31 cellular contexts compared by ENCODE assay signal in genomic region chr4:87382931-87383330, GRCh38. TPM values are rescaled to one million over a fixed set of nuclear protein-coding genes. Genes with fewer than 3 reads are reported as not detected.
DNase-seq lines count a peak whose midpoint lies in the region; ATAC-seq and TF ChIP-seq lines count a peak whose summit lies in the region.
"Had no signal": no experiment of that assay in that cellular context is flagged by ENCODE, and none has a peak within 500 bp of the region (broad histone marks: within the 10 kb centered on the region; RNA-seq: fewer than 3 reads in every experiment).

No MANE protein-coding gene starts in this region.

- no peaks in the 10 kb centered on the region for H3K4me1 ChIP-seq in ovary (ENCODE audit: insufficient read depth)
- H3K4me1 ChIP-seq: ascending aorta, colonic mucosa had no signal

- H3K9me3 Mint-ChIP-seq in natural killer cell (no peaks in the 10 kb centered on the region), type B pancreatic cell (peaks cover 17% of the 10 kb centered on the region)
- no peaks in the 10 kb centered on the region for H3K9me3 Mint-ChIP-seq in natural killer cell treated with Interleukin-12 subunit alpha and Interleukin-12 subunit beta and Interleukin-15 and Interleukin-18, amount 100 ng/mL, for 72 hours
- H3K9me3 Mint-ChIP-seq in activated naive CD8-positive, alpha-beta T cell (ENCODE audit: low read depth), result peaks cover 6% of the 10 kb centered on the region
- peaks cover 0 to 8% (median 2%) of the 10 kb centered on the region in 9 donors for H3K9me3 Mint-ChIP-seq in naive thymus-derived CD8-positive, alpha-beta T cell
- H3K9me3 Mint-ChIP-seq: activated T-helper 1 cell treated with anti-CD3 and anti-CD28 coated beads, Interleukin-12 subunit alpha, Interleukin-12 subunit beta, Interleukin-2, Interleukin-4 antibody, amounts not matched to agents 30 ng/mL and 10 ng/mL and 1 ng/mL, durations not matched to agents 14 hours and 24 hours and 36 hours had no signal

- H3K4me3 ChIP-seq in ovary, result no peak overlapping the region
- H3K4me3 ChIP-seq: ascending aorta, colonic mucosa, smooth muscle cell, testis, vagina had no signal

- WGBS in ovary, 3 donors, result 53 to 68% (median 59%) methylated on average over 3 of the region's 3 CpGs

- H3K27me3 Mint-ChIP-seq in natural killer cell (ENCODE audit: low read depth in 2 of 2), result no peaks in the 10 kb centered on the region
- no peaks in the 10 kb centered on the region for H3K27me3 Mint-ChIP-seq in natural killer cell treated with Interleukin-12 subunit alpha and Interleukin-12 subunit beta and Interleukin-15 and Interleukin-18, amount 100 ng/mL, for 72 hours
- no peaks in the 10 kb centered on the region for H3K27me3 Mint-ChIP-seq in activated naive CD8-positive, alpha-beta T cell
- H3K27me3 Mint-ChIP-seq in naive thymus-derived CD8-positive, alpha-beta T cell, result no peaks in the 10 kb centered on the region
- H3K27me3 Mint-ChIP-seq in type B pancreatic cell, result no peaks in the 10 kb centered on the region
- H3K27me3 Mint-ChIP-seq: activated CD8-positive, alpha-beta memory T cell treated with anti-CD3 and anti-CD28 coated beads, Interleukin-2, amount 10 ng/mL, durations not matched to agents 7 days and 5 days; stimulated activated naive CD8-positive, alpha-beta T cell treated with anti-CD3 and anti-CD28 coated beads, Interleukin-15, Interleukin-2, amounts not matched to agents 100 ng/mL and 50 ng/mL, for 24 hours had no signal

- H3K27ac ChIP-seq in ovary, result no peak overlapping the region
- H3K27ac ChIP-seq: colonic mucosa, KMS-11, testis, vagina had no signal

- no peak for ATAC-seq in natural killer cell
- ATAC-seq in natural killer cell treated with Interleukin-12 subunit alpha and Interleukin-12 subunit beta and Interleukin-15 and Interleukin-18, amount 100 ng/mL, for 72 hours, result no peak
- ATAC-seq in naive thymus-derived CD8-positive, alpha-beta T cell, result no peak
- ATAC-seq: activated CD8-positive, alpha-beta memory T cell treated with anti-CD3 and anti-CD28 coated beads, Interleukin-2, amount 10 ng/mL, durations not matched to agents 7 days and 5 days; activated naive CD4-positive, alpha-beta T cell treated with anti-CD3 and anti-CD28 coated beads, Interleukin-2, amount 50 U/mL, for 72 hours; PC-3; WTC11 had no signal

- DNase-seq in natural killer cell (no peak), nucleus accumbens (lab: John Stamatoyannopoulos, UW) (no peak), DMS114 treated with DMSO at 0.1 percent for 48 hours (lab: John Stamatoyannopoulos, UW; ENCODE audit: unreplicated experiment) (no peak), type B pancreatic cell (ENCODE audit: extremely low spot score, unreplicated experiment) (no peak), ovary (no peak)
- DNase-seq in natural killer cell treated with Interleukin-12 subunit alpha and Interleukin-12 subunit beta and Interleukin-15 and Interleukin-18, amount 100 ng/mL, for 72 hours (ENCODE audit: low spot score), result no peak
- DNase-seq in naive thymus-derived CD8-positive, alpha-beta T cell, result no peak
- DNase-seq: activated CD4-positive, alpha-beta T cell treated with anti-CD3 and anti-CD28 coated beads, Interleukin-2, amount 50 U/mL, for 1 hour; activated CD8-positive, alpha-beta memory T cell treated with anti-CD3 and anti-CD28 coated beads, Interleukin-2, amount 10 ng/mL, durations not matched to agents 7 days and 5 days; colonic mucosa; COR-L47; DMS53; effector CD8-positive, alpha-beta T cell; H7; mesenchymal stem cell; NCI-H1417 treated with DMSO at 0.1 percent for 48 hours; NCI-H2081; NCI-H345; NCI-H69; PC-3; T-helper 1 cell; testis had no signal

- no peak for TF ChIP-seq POLR2A in ovary (IDR thresholded peaks at IDR 0.05)

- peak overlapping the region; percentile 15 to 68 for H3K27ac Mint-ChIP-seq in natural killer cell
- no peak overlapping the region for H3K27ac Mint-ChIP-seq in natural killer cell treated with Interleukin-12 subunit alpha and Interleukin-12 subunit beta and Interleukin-15 and Interleukin-18, amount 100 ng/mL, for 72 hours
- H3K27ac Mint-ChIP-seq in activated naive CD8-positive, alpha-beta T cell, result peak overlapping the region; percentile 72
- H3K27ac Mint-ChIP-seq in naive thymus-derived CD8-positive, alpha-beta T cell, result peak overlapping the region; percentile 23 to 86 (median 64)
- no peak overlapping the region for H3K27ac Mint-ChIP-seq in type B pancreatic cell
- H3K27ac Mint-ChIP-seq: activated CD8-positive, alpha-beta memory T cell treated with anti-CD3 and anti-CD28 coated beads, Interleukin-2, amount 10 ng/mL, durations not matched to agents 7 days and 5 days; activated naive CD4-positive, alpha-beta T cell treated with anti-CD3 and anti-CD28 coated beads, Interleukin-2, amount 50 U/mL, for 72 hours; activated T-helper 1 cell treated with anti-CD3 and anti-CD28 coated beads, Interleukin-12 subunit alpha, Interleukin-12 subunit beta, Interleukin-2, Interleukin-4 antibody, amounts not matched to agents 30 ng/mL and 10 ng/mL and 1 ng/mL, durations not matched to agents 14 hours and 24 hours and 36 hours; stimulated activated naive CD8-positive, alpha-beta T cell treated with anti-CD3 and anti-CD28 coated beads, Interleukin-15, Interleukin-2, amounts not matched to agents 100 ng/mL and 50 ng/mL, for 24 hours; WTC11 had no signal

- TF ChIP-seq CTCF in natural killer cell (IDR thresholded peaks at IDR 0.05) (no peak), type B pancreatic cell (conservative IDR thresholded peaks at IDR 0.05) (no peak), ovary (IDR thresholded peaks at IDR 0.05) (no peak)

- intact Hi-C loops in natural killer cell (cut with micrococcal nuclease), result loop anchor here (10.0 kb wide), 1 partner anchor 822 kb away; no protein-coding TSS in a partner anchor
- intact Hi-C loops in ovary (cut with DNase I), result no loop called here

- TF ChIP-seq EP300 in ovary (IDR thresholded peaks at IDR 0.05), result no peak

- H3K4me3 Mint-ChIP-seq in natural killer cell (no peak overlapping the region), type B pancreatic cell (no peak overlapping the region)
- no peak overlapping the region for H3K4me3 Mint-ChIP-seq in natural killer cell treated with Interleukin-12 subunit alpha and Interleukin-12 subunit beta and Interleukin-15 and Interleukin-18, amount 100 ng/mL, for 72 hours
- no peak overlapping the region for H3K4me3 Mint-ChIP-seq in activated naive CD8-positive, alpha-beta T cell
- H3K4me3 Mint-ChIP-seq in naive thymus-derived CD8-positive, alpha-beta T cell, result no peak overlapping the region
- H3K4me3 Mint-ChIP-seq: activated CD8-positive, alpha-beta memory T cell treated with anti-CD3 and anti-CD28 coated beads, Interleukin-2, amount 10 ng/mL, durations not matched to agents 7 days and 5 days; activated T-helper 1 cell treated with anti-CD3 and anti-CD28 coated beads, Interleukin-12 subunit alpha, Interleukin-12 subunit beta, Interleukin-2, Interleukin-4 antibody, amounts not matched to agents 30 ng/mL and 10 ng/mL and 1 ng/mL, durations not matched to agents 14 hours and 24 hours and 36 hours; stimulated activated naive CD8-positive, alpha-beta T cell treated with anti-CD3 and anti-CD28 coated beads, Interleukin-15, Interleukin-2, amounts not matched to agents 100 ng/mL and 50 ng/mL, for 24 hours; WTC11 had no signal

- H3K4me1 Mint-ChIP-seq in natural killer cell, result peaks cover 44 to 48% of the 10 kb centered on the region in 2 donors
- peaks cover 25 to 39% of the 10 kb centered on the region in 2 donors for H3K4me1 Mint-ChIP-seq in natural killer cell treated with Interleukin-12 subunit alpha and Interleukin-12 subunit beta and Interleukin-15 and Interleukin-18, amount 100 ng/mL, for 72 hours (ENCODE audit: low read depth in 2 of 2)
- H3K4me1 Mint-ChIP-seq in activated naive CD8-positive, alpha-beta T cell (ENCODE audit: low read depth), result peaks cover 37% of the 10 kb centered on the region
- H3K4me1 Mint-ChIP-seq in naive thymus-derived CD8-positive, alpha-beta T cell, result peaks cover 25 to 48% (median 46%) of the 10 kb centered on the region in 4 donors
- H3K4me1 Mint-ChIP-seq in type B pancreatic cell (ENCODE audit: unreplicated experiment), result peaks cover 3% of the 10 kb centered on the region
- H3K4me1 Mint-ChIP-seq: WTC11 had no signal

- H3K36me3 ChIP-seq in ovary, result no peaks in the 10 kb centered on the region
- H3K36me3 ChIP-seq: colonic mucosa had no signal

- H3K36me3 Mint-ChIP-seq in natural killer cell (no peaks in the 10 kb centered on the region), type B pancreatic cell (peaks cover 26% of the 10 kb centered on the region)
- no peaks in the 10 kb centered on the region for H3K36me3 Mint-ChIP-seq in natural killer cell treated with Interleukin-12 subunit alpha and Interleukin-12 subunit beta and Interleukin-15 and Interleukin-18, amount 100 ng/mL, for 72 hours
- peaks cover 11% of the 10 kb centered on the region for H3K36me3 Mint-ChIP-seq in activated naive CD8-positive, alpha-beta T cell
- H3K36me3 Mint-ChIP-seq in naive thymus-derived CD8-positive, alpha-beta T cell, result peaks cover 8 to 57% (median 25%) of the 10 kb centered on the region in 3 donors

- H3K9me3 ChIP-seq in ovary, result no peaks in the 10 kb centered on the region
- H3K9me3 ChIP-seq: colonic mucosa, testis, vagina had no signal

- no peaks in the 10 kb centered on the region for H3K27me3 ChIP-seq in ovary
- H3K27me3 ChIP-seq: ascending aorta, colonic mucosa, testis, vagina had no signal

- POLR2A ChIA-PET in naive thymus-derived CD8-positive, alpha-beta T cell (lab: Charles Lee), result interaction anchor here (2.0 kb wide), 1 partner anchor 8 kb away, joined by 6 read pairs; the partner anchor contains the start of gene HSD17B11

RNA-seq across cellular contexts. Expression of gene HSD17B11, which starts 8.1 kb away (rescaled TPM):
- 10 to 100 TPM; 42.2 to 50.5 (median 49.8) TPM for total RNA-seq in natural killer cell
- total RNA-seq in natural killer cell treated with Interleukin-12 subunit alpha and Interleukin-12 subunit beta and Interleukin-15 and Interleukin-18, amount 100 ng/mL, for 72 hours, result 10 to 100 TPM; 11.2 to 18.3 TPM
- total RNA-seq in naive thymus-derived CD8-positive, alpha-beta T cell, result 10 to 100 TPM; 74.5 to 77.1 TPM
- 100 to 1,000 TPM in 1 of 3 donors, 10 to 100 TPM in 2; 68.0 to 125 (median 97.0) TPM for polyA plus RNA-seq in naive thymus-derived CD8-positive, alpha-beta T cell
- 19.2 and 23.9 TPM in 2 replicates for total RNA-seq in type B pancreatic cell (ENCODE audit: low replicate concordance)
- total RNA-seq in ovary, result 100 to 1,000 TPM in 1 of 7 donors, 10 to 100 TPM in 6; 33.0 to 106 (median 50.8) TPM
- polyA plus RNA-seq in ovary, result 100 to 1,000 TPM in 1 of 2 donors, 10 to 100 TPM in 1; 85.8 to 106 TPM

RNA-seq across cellular contexts. Expression of gene NUDT9, which starts 39.4 kb away (rescaled TPM):
- total RNA-seq in natural killer cell (1 to 10 TPM; 7.3 to 9.6 (median 9.5) TPM), type B pancreatic cell (ENCODE audit: low replicate concordance) (26.5 and 27.5 TPM in 2 replicates), ovary (10 to 100 TPM; 14.1 to 33.0 (median 27.0) TPM)
- 10 to 100 TPM; 14.6 to 18.2 TPM for total RNA-seq in natural killer cell treated with Interleukin-12 subunit alpha and Interleukin-12 subunit beta and Interleukin-15 and Interleukin-18, amount 100 ng/mL, for 72 hours
- total RNA-seq in naive thymus-derived CD8-positive, alpha-beta T cell, result 10 to 100 TPM; 18.1 to 18.8 TPM
- polyA plus RNA-seq in naive thymus-derived CD8-positive, alpha-beta T cell, result 10 to 100 TPM; 23.3 to 28.1 (median 26.9) TPM
- polyA plus RNA-seq in ovary, result 10 to 100 TPM; 36.6 to 44.6 TPM

Comparison
In these comparisons a context has a peak if more than half of its experiments do, and no peak if none do; other contexts are left out.
1. H3K27ac Mint-ChIP-seq: peak in natural killer cell (2 of 2), activated naive CD8-positive, alpha-beta T cell (single experiment) and naive thymus-derived CD8-positive, alpha-beta T cell (10 of 10); none in natural killer cell treated with Interleukin-12 subunit alpha and Interleukin-12 subunit beta and Interleukin-15 and Interleukin-18, amount 100 ng/mL, for 72 hours (0 of 2) and type B pancreatic cell (single experiment).